In genomic region chr10:63878428-63878827, GRCh38 we compare ENCODE assay signal across 8 cellular contexts.
"Had no signal": no experiment of that assay in that cellular context is flagged by ENCODE, and none has a peak within 500 bp of the region (broad histone marks: within the 10 kb centered on the region; RNA-seq: fewer than 3 reads in every experiment).

No MANE protein-coding gene starts in this region.

- H3K4me3 ChIP-seq: GM23248, HAP-1 had no signal

- DNase-seq: GM23248, GOT3, H7, HFFc6, KG1 had no signal

- H2AFZ ChIP-seq: GM23248 had no signal

- H3K36me3 ChIP-seq: HAP-1 had no signal

- H3K9me3 ChIP-seq: HAP-1 had no signal

- H3K9ac ChIP-seq: GM23248 had no signal

- H3K27ac ChIP-seq: GM23248, HL-60 had no signal

- FAIRE-seq: HepG2 had no signal

- ATAC-seq: HepG2 had no signal
